In genomic region chr16:85261205-85261604, GRCh38 we compare ENCODE assay signal across 1 cellular context.
TF ChIP-seq lines count a peak whose summit lies in the region.

No MANE protein-coding gene starts in this region.

TF ChIP-seq in IMR-90, 13 proteins besides CTCF, POLR2A, EP300 and RAD21 (continued from another document):
- TF ChIP-seq, protein P1, sequence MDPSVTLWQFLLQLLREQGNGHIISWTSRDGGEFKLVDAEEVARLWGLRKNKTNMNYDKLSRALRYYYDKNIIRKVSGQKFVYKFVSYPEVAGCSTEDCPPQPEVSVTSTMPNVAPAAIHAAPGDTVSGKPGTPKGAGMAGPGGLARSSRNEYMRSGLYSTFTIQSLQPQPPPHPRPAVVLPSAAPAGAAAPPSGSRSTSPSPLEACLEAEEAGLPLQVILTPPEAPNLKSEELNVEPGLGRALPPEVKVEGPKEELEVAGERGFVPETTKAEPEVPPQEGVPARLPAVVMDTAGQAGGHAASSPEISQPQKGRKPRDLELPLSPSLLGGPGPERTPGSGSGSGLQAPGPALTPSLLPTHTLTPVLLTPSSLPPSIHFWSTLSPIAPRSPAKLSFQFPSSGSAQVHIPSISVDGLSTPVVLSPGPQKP (IDR thresholded peaks at IDR 0.05; ENCODE audit: borderline replicate concordance, low read depth, low read length) = no peak
- TF ChIP-seq FOS (IDR thresholded peaks at IDR 0.05; ENCODE audit: low read depth, low read length) = no peak
- TF ChIP-seq CHD1 (IDR thresholded peaks at IDR 0.05; ENCODE audit: low read depth, low read length) = no peak
- no peak for TF ChIP-seq NFE2L2 (IDR thresholded peaks at IDR 0.05; ENCODE audit: low read depth, low read length)
